ENCODE assay signal across 10 cellular contexts in genomic region chr19:58304255-58304654, GRCh38. TPM values are rescaled to one million over a fixed set of nuclear protein-coding genes. Genes with fewer than 3 reads are reported as not detected.
A peak's percentile ranks its signal among the peaks of the same experiment; 100 is the strongest.
DNase-seq lines count a peak whose midpoint lies in the region; ATAC-seq and TF ChIP-seq lines count a peak whose summit lies in the region.
"Had no signal": no experiment of that assay in that cellular context is flagged by ENCODE, and none has a peak within 500 bp of the region (broad histone marks: within the 10 kb centered on the region; RNA-seq: fewer than 3 reads in every experiment).

No MANE protein-coding gene starts in this region.

- no peak overlapping the region for H2AFZ ChIP-seq in SK-N-SH (ENCODE audit: low read depth)
- H2AFZ ChIP-seq in smooth muscle cell (ENCODE audit: low read depth) = no peak overlapping the region

- CTCF ChIA-PET in SK-N-SH (lab: Yijun Ruan, JAX) = interaction anchor here (2.0 kb wide), 1 partner anchor 216 kb away, joined by 4 read pairs; the partner anchor contains the start of gene ZBTB45

- H3K36me3 ChIP-seq in SK-N-SH (replicated peaks in 1 of 2; ENCODE audit: control insufficient read depth in 1 of 2, insufficient read depth in 2 of 2, low read length in 1 of 2) (peaks cover 48 to 57% of the 10 kb centered on the region in 2 experiments), gastroesophageal sphincter (peaks cover 0 to 52% of the 10 kb centered on the region in 2 donors), smooth muscle cell (ENCODE audit: low read depth) (no peaks in the 10 kb centered on the region)

- H3K9me3 ChIP-seq in SK-N-SH = no peaks in the 10 kb centered on the region
- H3K9me3 ChIP-seq in gastroesophageal sphincter = no peaks in the 10 kb centered on the region
- H3K9me3 ChIP-seq in smooth muscle cell (replicated peaks; ENCODE audit: low read depth) = no peaks in the 10 kb centered on the region

- no peaks in the 10 kb centered on the region for H4K20me1 ChIP-seq in SK-N-SH (ENCODE audit: insufficient read depth)
- peaks cover 19% of the 10 kb centered on the region for H4K20me1 ChIP-seq in smooth muscle cell (ENCODE audit: low read depth)

- H3K4me3 ChIP-seq in SK-N-SH (ENCODE audit: low read depth in 2 of 2, low read length in 1 of 2) (no peak overlapping the region), gastroesophageal sphincter (no peak overlapping the region), smooth muscle cell (peak overlapping the region; percentile 83)

- H3K27ac ChIP-seq in SK-N-SH (ENCODE audit: low read depth in 2 of 2, low read length in 1 of 2) = peak overlapping the region; percentile 73 to 86; a peak in 3 of 4 replicates
- peak overlapping the region; percentile 92 for H3K27ac ChIP-seq in VCaP
- H3K27ac ChIP-seq in gastroesophageal sphincter = peak overlapping the region in 3 of 4 donors; percentile 81 to 96 (median 92)
- peak overlapping the region; percentile 80 for H3K27ac ChIP-seq in smooth muscle cell (ENCODE audit: low read depth)

- no peak for TF ChIP-seq RAD21 in SK-N-SH (IDR thresholded peaks at IDR 0.05; ENCODE audit: low read length)

- H3K79me2 ChIP-seq in SK-N-SH (ENCODE audit: insufficient read depth) (peaks cover 34% of the 10 kb centered on the region), smooth muscle cell (ENCODE audit: low read depth) (peaks cover 22% of the 10 kb centered on the region)

- H3K4me1 ChIP-seq in SK-N-SH (ENCODE audit: control insufficient read depth in 1 of 2, insufficient read depth in 2 of 2, low read depth in 1 of 2, low read length in 1 of 2) (peaks cover 0 to 16% of the 10 kb centered on the region in 2 experiments; a peak in 2 of 4 replicates), gastroesophageal sphincter (peaks cover 5 to 33% (median 8%) of the 10 kb centered on the region in 3 donors), smooth muscle cell (ENCODE audit: low read depth) (peaks cover 11% of the 10 kb centered on the region)

- H3F3A ChIP-seq in SK-N-SH (replicated peaks; ENCODE audit: insufficient read depth) (peaks cover 21% of the 10 kb centered on the region), smooth muscle cell (ENCODE audit: low read depth) (peaks cover 6% of the 10 kb centered on the region)

- TF ChIP-seq CTCF in SK-N-SH (IDR thresholded peaks at IDR 0.05) = no peak
- no peak for TF ChIP-seq CTCF in VCaP (conservative IDR thresholded peaks at IDR 0.05)
- no peak for TF ChIP-seq CTCF in gastroesophageal sphincter (IDR thresholded peaks at IDR 0.05)
- TF ChIP-seq CTCF in smooth muscle cell (IDR thresholded peaks at IDR 0.05; ENCODE audit: borderline replicate concordance, insufficient read depth, poor library complexity, severe bottlenecking) = no peak
- no peak for TF ChIP-seq CTCF in GM13977 (IDR thresholded peaks at IDR 0.05; ENCODE audit: extremely low read depth, insufficient read depth, missing control alignments)

- H3K9me2 ChIP-seq in SK-N-SH = no peaks in the 10 kb centered on the region

- H3K27me3 ChIP-seq in SK-N-SH (ENCODE audit: insufficient read depth) = no peaks in the 10 kb centered on the region
- no peaks in the 10 kb centered on the region for H3K27me3 ChIP-seq in gastroesophageal sphincter
- H3K27me3 ChIP-seq in smooth muscle cell (ENCODE audit: low read depth) = no peaks in the 10 kb centered on the region

- in situ Hi-C loops in GM13977 (cut with MboI; ENCODE audit: low pct_unique_long_range_greater_than_20kb, low sequenced_read_pairs, unreplicated experiment) = no loop called here

- no peak for TF ChIP-seq EP300 in SK-N-SH (IDR thresholded peaks at IDR 0.05; ENCODE audit: borderline replicate concordance in 1 of 2, low read depth in 1 of 2, low read length in 1 of 2)
- no peak for TF ChIP-seq EP300 in gastroesophageal sphincter (IDR thresholded peaks at IDR 0.05)

- POLR2A ChIA-PET in SK-N-SH (lab: Yijun Ruan, JAX) = no interaction called here

- no peak for ATAC-seq in SK-N-SH treated with all-trans-retinoic acid at 6 μM for 48 hours
- no peak for ATAC-seq in gastroesophageal sphincter
- ATAC-seq in HG03460 (IDR thresholded peaks at IDR 0.05; ENCODE audit: unreplicated experiment) = no peak

- peak overlapping the region; percentile 54; the same call in 1 of the 2 replicates for H3K4me2 ChIP-seq in SK-N-SH
- H3K4me2 ChIP-seq in smooth muscle cell = peak overlapping the region; percentile 84

- no peak for TF ChIP-seq POLR2A in gastroesophageal sphincter (IDR thresholded peaks at IDR 0.05)

- DNase-seq in SK-N-SH (no peak), smooth muscle cell (lab: John Stamatoyannopoulos, UW; ENCODE audit: unreplicated experiment) (no peak), OCI-M2 (lab: John Stamatoyannopoulos, UW; ENCODE audit: unreplicated experiment) (no peak), GM13977 (ENCODE audit: low spot score) (no peak)
- DNase-seq: cortex of kidney, NCI-H146 had no signal

- H3K9ac ChIP-seq in SK-N-SH (no peak overlapping the region; the same call in 1 of the 2 replicates), smooth muscle cell (ENCODE audit: low read depth) (no peak overlapping the region)

- WGBS in SK-N-SH (ENCODE audit: low lambda C conversion rate) = 96% methylated on average over 7 of the region's 7 CpGs
- 73 to 84% methylated on average over 4 to 7 of the region's 7 CpGs for WGBS in gastroesophageal sphincter (ENCODE audit: low coverage in 1 of 2), 2 donors
- WGBS in smooth muscle cell (ENCODE audit: low lambda C conversion rate) = 85% methylated on average over 7 of the region's 7 CpGs

TF ChIP-seq in SK-N-SH, 30 proteins besides CTCF, POLR2A, EP300 and RAD21:
- no peak for TF ChIP-seq RFX5 (IDR thresholded peaks at IDR 0.05; ENCODE audit: low read length)
- no peak for TF ChIP-seq GATA2 (CRISPR knock-in tag; IDR thresholded peaks at IDR 0.05)
TF ChIP-seq in SK-N-SH: peak in this region for 0.

TF ChIP-seq in SK-N-SH treated with all-trans-retinoic acid at 6 μM for 48 hours, 23 proteins besides CTCF, POLR2A, EP300 and RAD21 (continues in another document):
- no peak for TF ChIP-seq PATZ1 (CRISPR knock-in tag; IDR thresholded peaks at IDR 0.05; ENCODE audit: borderline replicate concordance)
- TF ChIP-seq SNAI2 (CRISPR knock-in tag; IDR thresholded peaks at IDR 0.05) = no peak
- TF ChIP-seq CSDC2 (CRISPR knock-in tag; IDR thresholded peaks at IDR 0.05) = no peak
- TF ChIP-seq ZFP30 (CRISPR knock-in tag; IDR thresholded peaks at IDR 0.05) = no peak
- TF ChIP-seq CSRNP3 (CRISPR knock-in tag; IDR thresholded peaks at IDR 0.05) = no peak

RNA-seq across cellular contexts. Expression of gene ERVK3-1, which starts 0.9 kb away (rescaled TPM):
- 69.4 and 85.3 TPM in 2 replicates for polyA plus RNA-seq in SK-N-SH (2012; rRNA removed)
- polyA plus RNA-seq in SK-N-SH (2012; cell fraction: cytosol; rRNA removed) = 56.2 and 56.8 TPM in 2 replicates
- polyA plus RNA-seq in SK-N-SH (2012; cell fraction: nucleus; rRNA removed) = 168 and 172 TPM in 2 replicates
- total RNA-seq in gastroesophageal sphincter = 10 to 100 TPM; 31.7 to 67.2 (median 41.5) TPM
- 46.4 and 93.9 TPM in 2 replicates for total RNA-seq in smooth muscle cell
- 46.5 and 57.7 TPM in 2 replicates for polyA plus RNA-seq in smooth muscle cell

RNA-seq across cellular contexts. Expression of gene ZSCAN22, which starts 22.5 kb away (rescaled TPM):
- polyA plus RNA-seq in SK-N-SH (2012; rRNA removed) (2.3 and 2.9 TPM in 2 replicates), smooth muscle cell (2.4 and 2.5 TPM in 2 replicates)
- polyA plus RNA-seq in SK-N-SH (2012; cell fraction: cytosol; rRNA removed) = 1.3 and 1.9 TPM in 2 replicates
- polyA plus RNA-seq in SK-N-SH (2012; cell fraction: nucleus; rRNA removed) = 2.1 and 3.3 TPM in 2 replicates
- total RNA-seq in gastroesophageal sphincter (1 to 10 TPM; 2.4 to 4.8 (median 2.9) TPM), smooth muscle cell (1.7 and 2.2 TPM in 2 replicates)

RNA-seq across cellular contexts. Expression of gene ZNF8, which starts 25.5 kb away (rescaled TPM):
- polyA plus RNA-seq in SK-N-SH (2012; rRNA removed) (1.4 and 1.8 TPM in 2 replicates), smooth muscle cell (1.1 and 1.8 TPM in 2 replicates)
- 0.91 and 1.2 TPM in 2 replicates for polyA plus RNA-seq in SK-N-SH (2012; cell fraction: cytosol; rRNA removed)
- polyA plus RNA-seq in SK-N-SH (2012; cell fraction: nucleus; rRNA removed) = 4.7 and 6.1 TPM in 2 replicates
- total RNA-seq in gastroesophageal sphincter (10 to 100 TPM in 2 of 4 donors, 1 to 10 TPM in 2; 5.6 to 11.6 (median 9.5) TPM), smooth muscle cell (6.6 and 7.8 TPM in 2 replicates)

RNA-seq across cellular contexts. Expression of gene A1BG, which starts 49.0 kb away (rescaled TPM):
- polyA plus RNA-seq in SK-N-SH (2012; rRNA removed) = 61.4 and 62.6 TPM in 2 replicates
- polyA plus RNA-seq in SK-N-SH (2012; cell fraction: cytosol; rRNA removed) = 39.1 and 61.2 TPM in 2 replicates
- polyA plus RNA-seq in SK-N-SH (2012; cell fraction: nucleus; rRNA removed) = 23.3 and 58.0 TPM in 2 replicates
- 10 to 100 TPM in 1 of 4 donors, 1 to 10 TPM in 3; 2.3 to 20.7 (median 7.5) TPM for total RNA-seq in gastroesophageal sphincter
- 77.8 and 92.3 TPM in 2 replicates for total RNA-seq in smooth muscle cell
- 114 and 133 TPM in 2 replicates for polyA plus RNA-seq in smooth muscle cell

RNA-seq across cellular contexts. Expression of gene ZNF497, which starts 58.3 kb away (rescaled TPM):
- polyA plus RNA-seq in SK-N-SH (2012; rRNA removed) (1.0 and 1.1 TPM in 2 replicates), smooth muscle cell (4.6 and 6.1 TPM in 2 replicates)
- polyA plus RNA-seq in SK-N-SH (2012; cell fraction: cytosol; rRNA removed) = 0.30 and 0.45 TPM in 2 replicates
- polyA plus RNA-seq in SK-N-SH (2012; cell fraction: nucleus; rRNA removed) = 8.1 and 13.1 TPM in 2 replicates
- total RNA-seq in gastroesophageal sphincter (1 to 10 TPM in 3 of 4 donors, under 1 TPM in 1; 0.77 to 2.2 (median 1.6) TPM), smooth muscle cell (0.58 and 1.3 TPM in 2 replicates)
